Comparison of ENCODE assay signal across 15 cellular contexts in the genomic region with DNA sequence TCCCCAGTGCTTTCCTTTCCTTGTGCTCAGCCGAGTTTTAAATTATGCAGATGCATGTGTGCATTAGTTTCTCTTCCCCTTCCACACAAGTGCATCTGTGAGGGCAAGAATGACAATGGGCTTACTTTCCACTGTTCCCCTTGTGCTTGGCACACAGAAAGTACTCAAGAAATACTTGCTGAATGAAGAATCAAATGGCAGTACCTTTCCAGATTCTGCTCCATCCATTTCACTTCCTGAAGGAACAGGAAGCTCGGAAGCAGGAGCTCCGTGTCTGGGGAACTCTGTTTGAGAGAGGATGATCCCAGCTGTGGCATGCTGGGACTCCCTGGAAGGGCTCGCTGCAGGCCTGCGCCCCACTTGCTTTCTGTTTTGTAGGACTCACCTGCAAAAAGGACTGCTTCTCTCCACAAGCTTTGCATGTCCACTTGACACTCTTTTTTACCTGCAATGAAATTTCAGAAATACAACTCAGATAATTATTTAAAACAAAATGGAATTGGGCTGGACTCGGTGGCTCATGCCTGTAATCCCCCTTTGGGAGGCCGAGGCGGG. TPM values are rescaled to one million over a fixed set of nuclear protein-coding genes. Genes with fewer than 3 reads are reported as not detected.
DNase-seq lines count a peak whose midpoint lies in the region; ATAC-seq, FAIRE-seq and TF ChIP-seq lines count a peak whose summit lies in the region.
"Had no signal": no experiment of that assay in that cellular context is flagged by ENCODE, and none has a peak within 500 bp of the region (broad histone marks: within the 10 kb centered on the region; RNA-seq: fewer than 3 reads in every experiment).

No MANE protein-coding gene starts in this region.

- intact Hi-C loops in HepG2 (cut with micrococcal nuclease; ENCODE audit: unreplicated experiment): no loop called here
- intact Hi-C loops in tibial artery (cut with DNase I; ENCODE audit: low total_unique reads): no loop called here

- H3K79me2 ChIP-seq in HepG2 (ENCODE audit: insufficient read depth, low read length): peaks cover 23% of the 10 kb centered on the region
- peaks cover 31% of the 10 kb centered on the region for H3K79me2 ChIP-seq in smooth muscle cell (ENCODE audit: low read depth)

- H3K36me3 Mint-ChIP-seq in activated naive CD4-positive, alpha-beta T cell treated with anti-CD3 and anti-CD28 coated beads, Interleukin-2, amount 10 ng/mL, durations not matched to agents 7 days and 5 days: peaks cover 4% of the 10 kb centered on the region

- no peaks in the 10 kb centered on the region for H3F3A ChIP-seq in smooth muscle cell (ENCODE audit: low read depth)

- H2AFZ ChIP-seq in HepG2 (ENCODE audit: low read length) (no peak overlapping the region), smooth muscle cell (ENCODE audit: low read depth) (no peak overlapping the region)

- no peak for TF ChIP-seq RAD21 in HepG2 (CRISPR knock-in tag; IDR thresholded peaks at IDR 0.05)

- DNase-seq in HepG2 (ENCODE audit: low spot score) (no peak), HPDE6-E6E7 (ENCODE audit: extremely low spot score) (no peak), tibial artery (no peak), smooth muscle cell (lab: John Stamatoyannopoulos, UW; ENCODE audit: unreplicated experiment) (no peak)
- DNase-seq in activated naive CD4-positive, alpha-beta T cell treated with anti-CD3 and anti-CD28 coated beads, Interleukin-2, amount 10 ng/mL, durations not matched to agents 7 days and 5 days: no peak
- DNase-seq: activated CD8-positive, alpha-beta T cell treated with anti-CD3 and anti-CD28 coated beads for 36 hours; brain microvascular endothelial cell; Calu3; HCEC 1CT; RPMI8226; stomach had no signal

- H3K27me3 ChIP-seq in HepG2 (ENCODE audit: control insufficient read depth in 1 of 2, insufficient read depth in 2 of 2, low read length in 2 of 2) (no peaks in the 10 kb centered on the region), tibial artery (no peaks in the 10 kb centered on the region), smooth muscle cell (ENCODE audit: low read depth) (no peaks in the 10 kb centered on the region)
- H3K27me3 ChIP-seq: brain microvascular endothelial cell, stomach had no signal

- in situ Hi-C loops in HepG2 (cut with HindIII; ENCODE audit: extremely low pct_ligation_motif_present, low pct_unique_long_range_greater_than_20kb): no loop called here

- no peak for FAIRE-seq in HepG2 (lab: Jason Lieb, UNC)

- no peaks in the 10 kb centered on the region for H3K9me3 Mint-ChIP-seq in activated naive CD4-positive, alpha-beta T cell treated with anti-CD3 and anti-CD28 coated beads, Interleukin-2, amount 10 ng/mL, durations not matched to agents 7 days and 5 days
- H3K9me3 Mint-ChIP-seq: activated CD8-positive, alpha-beta T cell treated with anti-CD3 and anti-CD28 coated beads for 36 hours; mesothelial cell of epicardium had no signal

- peaks cover 7% of the 10 kb centered on the region for H3K4me1 Mint-ChIP-seq in activated naive CD4-positive, alpha-beta T cell treated with anti-CD3 and anti-CD28 coated beads, Interleukin-2, amount 10 ng/mL, durations not matched to agents 7 days and 5 days

- H3K9me3 ChIP-seq in HepG2 (ENCODE audit: low read length) (no peaks in the 10 kb centered on the region), tibial artery (no peaks in the 10 kb centered on the region), smooth muscle cell (replicated peaks; ENCODE audit: low read depth) (no peaks in the 10 kb centered on the region)
- H3K9me3 ChIP-seq: stomach had no signal

- no peak overlapping the region for H3K4me3 Mint-ChIP-seq in activated naive CD4-positive, alpha-beta T cell treated with anti-CD3 and anti-CD28 coated beads, Interleukin-2, amount 10 ng/mL, durations not matched to agents 7 days and 5 days
- H3K4me3 Mint-ChIP-seq: activated CD8-positive, alpha-beta T cell treated with anti-CD3 and anti-CD28 coated beads for 36 hours; mesothelial cell of epicardium had no signal

- H3K27ac ChIP-seq in HepG2 (ENCODE audit: extremely low read length, insufficient read depth, low read length): peak overlapping the region; percentile 51
- H3K27ac ChIP-seq in tibial artery: peak overlapping the region in 1 of 2 donors; percentile 66
- no peak overlapping the region for H3K27ac ChIP-seq in smooth muscle cell (ENCODE audit: low read depth)
- H3K27ac ChIP-seq: brain microvascular endothelial cell had no signal

- ATAC-seq in GM18868 (IDR thresholded peaks at IDR 0.05; ENCODE audit: unreplicated experiment) (peak; percentile 85), GM21619 (IDR thresholded peaks at IDR 0.05; ENCODE audit: unreplicated experiment) (peak; percentile 85), HG03354 (IDR thresholded peaks at IDR 0.05; ENCODE audit: poor library complexity, severe bottlenecking, unreplicated experiment) (peak; percentile 78), HepG2 (peak; percentile 9; the same call in 2 of the 3 replicates)
- ATAC-seq: activated CD8-positive, alpha-beta T cell treated with anti-CD3 and anti-CD28 coated beads for 36 hours had no signal

- POLR2A ChIA-PET in HepG2 (lab: Yijun Ruan, JAX): interaction anchor here (1.8 to 3.2 kb wide), 3 partner anchors 13 to 33 kb away, joined by 4 to 16 read pairs (median 7); a partner anchor contains a TSS

- no peak for TF ChIP-seq EP300 in HepG2 (IDR thresholded peaks at IDR 0.05; ENCODE audit: low read depth in 2 of 2, low read length in 2 of 2)
- no peak for TF ChIP-seq EP300 in HepG2 (CRISPR knock-in tag; IDR thresholded peaks at IDR 0.05; ENCODE audit: borderline replicate concordance)

- H3K27ac Mint-ChIP-seq in activated naive CD4-positive, alpha-beta T cell treated with anti-CD3 and anti-CD28 coated beads, Interleukin-2, amount 10 ng/mL, durations not matched to agents 7 days and 5 days: no peak overlapping the region
- H3K27ac Mint-ChIP-seq: mesothelial cell of epicardium had no signal

- TF ChIP-seq POLR2A in HepG2 (IDR thresholded peaks at IDR 0.05; ENCODE audit: insufficient read depth in 1 of 2, low read depth in 2 of 2, low read length in 2 of 2): no peak

- 88% methylated on average over 8 of the region's 8 CpGs for WGBS in HepG2 (ENCODE audit: low lambda C conversion rate)
- WGBS in smooth muscle cell (ENCODE audit: low lambda C conversion rate): 97% methylated on average over 8 of the region's 8 CpGs

- H3K4me2 ChIP-seq in HepG2 (ENCODE audit: low read depth, low read length) (peak overlapping the region; percentile 67), smooth muscle cell (no peak overlapping the region)

- H4K20me1 ChIP-seq in HepG2 (ENCODE audit: insufficient read depth, low read length): no peaks in the 10 kb centered on the region
- peaks cover 9% of the 10 kb centered on the region for H4K20me1 ChIP-seq in smooth muscle cell (ENCODE audit: low read depth)

- H3K9ac ChIP-seq in HepG2 (ENCODE audit: insufficient read depth, low read depth, low read length) (peak overlapping the region; percentile 28; the same call in 1 of the 2 replicates), smooth muscle cell (ENCODE audit: low read depth) (no peak overlapping the region)

- H3K4me3 ChIP-seq in HepG2 (replicated peaks in 1 of 3; ENCODE audit: insufficient read depth in 1 of 3, low read depth in 2 of 3, low read length in 3 of 3) (peak overlapping the region in 1 of 3 experiments; percentile 29; a peak in 2 of 6 replicates), tibial artery (no peak overlapping the region), smooth muscle cell (no peak overlapping the region)
- H3K4me3 ChIP-seq: stomach had no signal

- H3K36me3 ChIP-seq in HepG2 (replicated peaks in 1 of 2; ENCODE audit: control insufficient read depth in 1 of 2, insufficient read depth in 2 of 2, low read length in 2 of 2): peaks cover 10 to 26% of the 10 kb centered on the region in 2 experiments
- H3K36me3 ChIP-seq in tibial artery: peaks cover 53 to 57% (median 53%) of the 10 kb centered on the region in 3 donors
- no peaks in the 10 kb centered on the region for H3K36me3 ChIP-seq in smooth muscle cell (ENCODE audit: low read depth)

- no peak for TF ChIP-seq CTCF in HepG2 (CRISPR knock-in tag; IDR thresholded peaks at IDR 0.05)
- no peak for TF ChIP-seq CTCF in tibial artery (IDR thresholded peaks at IDR 0.05)
- TF ChIP-seq CTCF in smooth muscle cell (IDR thresholded peaks at IDR 0.05; ENCODE audit: borderline replicate concordance, insufficient read depth, poor library complexity, severe bottlenecking): no peak

- H3K27me3 Mint-ChIP-seq in activated naive CD4-positive, alpha-beta T cell treated with anti-CD3 and anti-CD28 coated beads, Interleukin-2, amount 10 ng/mL, durations not matched to agents 7 days and 5 days: no peaks in the 10 kb centered on the region
- H3K27me3 Mint-ChIP-seq: activated CD8-positive, alpha-beta T cell treated with anti-CD3 and anti-CD28 coated beads for 36 hours had no signal

- CTCF ChIA-PET in HepG2 (lab: Yijun Ruan, JAX; ENCODE audit: low intra/inter-chr PET ratio, low total read pairs): interaction anchor here (0.6 kb wide), 1 partner anchor 11 kb away, joined by 3 read pairs; no protein-coding TSS in a partner anchor
- CTCF ChIA-PET in activated naive CD4-positive, alpha-beta T cell treated with anti-CD3 and anti-CD28 coated beads, Interleukin-2, amount 10 ng/mL, durations not matched to agents 7 days and 5 days (lab: Charles Lee): no interaction called here

- BruUV-seq in HepG2 (replicated peaks; lab: Mats Ljungman, UMichigan): no TSS peak

- H3K4me1 ChIP-seq in HepG2 (ENCODE audit: insufficient read depth, low read length) (peaks cover 33% of the 10 kb centered on the region), tibial artery (peaks cover 0 to 34% (median 11%) of the 10 kb centered on the region in 4 donors), smooth muscle cell (ENCODE audit: low read depth) (peaks cover 7% of the 10 kb centered on the region)

RNA-seq across cellular contexts. Expression of a gene that starts 5.5 kb away (rescaled TPM):
- total RNA-seq in HepG2 (2016; rRNA removed; fragmentation: Illumina TruSeq; extraction: Trizol): 11.3 and 15.5 TPM in 2 replicates
- 5.8 and 6.9 TPM in 2 replicates for total RNA-seq in HepG2 (2016; cell fraction: cytosol; rRNA removed; fragmentation: Illumina TruSeq; extraction: Trizol; ENCODE audit: low read depth)
- 9.7 and 18.4 TPM in 2 replicates for total RNA-seq in HepG2 (2016; cell fraction: insoluble cytoplasmic fraction; rRNA removed; fragmentation: Illumina TruSeq; extraction: Trizol)
- 4.5 and 5.1 TPM in 2 replicates for total RNA-seq in HepG2 (2016; cell fraction: membrane; rRNA removed; fragmentation: Illumina TruSeq; extraction: Trizol)
- total RNA-seq in HepG2 (2016; cell fraction: nucleus; rRNA removed; fragmentation: Illumina TruSeq; extraction: Trizol): 22.2 and 24.1 TPM in 2 replicates
- 32.6 and 34.1 TPM in 2 replicates for polyA plus RNA-seq in HepG2 (2011; rRNA removed)
- polyA plus RNA-seq in HepG2 (2011; cell fraction: cytosol; rRNA removed): 7.9 and 9.8 TPM in 2 replicates
- polyA plus RNA-seq in HepG2 (2011; cell fraction: nucleus; rRNA removed): 162 and 171 TPM in 2 replicates
- 19.0 and 22.7 TPM in 2 replicates for polyA plus RNA-seq in HepG2 (2012)
- polyA plus RNA-seq in HepG2 (2016; cell fraction: cytosol; fragmentation: Illumina TruSeq; extraction: Trizol; ENCODE audit: low read depth): 1.4 and 1.7 TPM in 2 replicates
- polyA plus RNA-seq in HepG2 (2016; cell fraction: insoluble cytoplasmic fraction; fragmentation: Illumina TruSeq; extraction: Trizol; ENCODE audit: low read depth): 8.1 and 8.4 TPM in 2 replicates
- polyA plus RNA-seq in HepG2 (2016; cell fraction: membrane; fragmentation: Illumina TruSeq; extraction: Trizol; ENCODE audit: low read depth): 2.1 and 3.0 TPM in 2 replicates
- 78.5 and 90.7 TPM in 2 replicates for polyA plus RNA-seq in HepG2 (2016; cell fraction: nucleus; fragmentation: Illumina TruSeq; extraction: Trizol; ENCODE audit: insufficient read depth, low read depth)
- polyA minus RNA-seq in HepG2 (2011; rRNA and poly(A)+ RNA removed; ENCODE audit: low replicate concordance): 16.4 and 18.6 TPM in 2 replicates
- polyA minus RNA-seq in HepG2 (2011; cell fraction: cytosol; rRNA and poly(A)+ RNA removed): 2.5 and 4.4 TPM in 2 replicates
- 31.4 and 38.0 TPM in 2 replicates for polyA minus RNA-seq in HepG2 (2011; cell fraction: nucleus; rRNA and poly(A)+ RNA removed)
- 16.5 and 22.8 TPM in 2 replicates for total RNA-seq in smooth muscle cell
- 11.9 and 19.9 TPM in 2 replicates for polyA plus RNA-seq in smooth muscle cell

RNA-seq across cellular contexts. Expression of a gene that starts 32.4 kb away (rescaled TPM):
- total RNA-seq in HepG2 (2016; rRNA removed; fragmentation: Illumina TruSeq; extraction: Trizol) (160 and 161 TPM in 2 replicates), smooth muscle cell (114 and 129 TPM in 2 replicates)
- total RNA-seq in HepG2 (2016; cell fraction: cytosol; rRNA removed; fragmentation: Illumina TruSeq; extraction: Trizol; ENCODE audit: low read depth): 45.2 and 49.8 TPM in 2 replicates
- total RNA-seq in HepG2 (2016; cell fraction: insoluble cytoplasmic fraction; rRNA removed; fragmentation: Illumina TruSeq; extraction: Trizol): 158 and 162 TPM in 2 replicates
- 63.1 and 66.1 TPM in 2 replicates for total RNA-seq in HepG2 (2016; cell fraction: membrane; rRNA removed; fragmentation: Illumina TruSeq; extraction: Trizol)
- 98.3 and 116 TPM in 2 replicates for total RNA-seq in HepG2 (2016; cell fraction: nucleus; rRNA removed; fragmentation: Illumina TruSeq; extraction: Trizol)
- polyA plus RNA-seq in HepG2 (2011; rRNA removed) (90.9 and 126 TPM in 2 replicates), smooth muscle cell (159 and 262 TPM in 2 replicates)
- 81.2 and 85.2 TPM in 2 replicates for polyA plus RNA-seq in HepG2 (2011; cell fraction: cytosol; rRNA removed)
- 240 and 268 TPM in 2 replicates for polyA plus RNA-seq in HepG2 (2011; cell fraction: nucleus; rRNA removed)
- polyA plus RNA-seq in HepG2 (2012): 80.8 and 157 TPM in 2 replicates
- 43.0 and 45.0 TPM in 2 replicates for polyA plus RNA-seq in HepG2 (2016; cell fraction: cytosol; fragmentation: Illumina TruSeq; extraction: Trizol; ENCODE audit: low read depth)
- polyA plus RNA-seq in HepG2 (2016; cell fraction: insoluble cytoplasmic fraction; fragmentation: Illumina TruSeq; extraction: Trizol; ENCODE audit: low read depth): 179 and 191 TPM in 2 replicates
- 48.5 and 49.4 TPM in 2 replicates for polyA plus RNA-seq in HepG2 (2016; cell fraction: membrane; fragmentation: Illumina TruSeq; extraction: Trizol; ENCODE audit: low read depth)
- 190 and 194 TPM in 2 replicates for polyA plus RNA-seq in HepG2 (2016; cell fraction: nucleus; fragmentation: Illumina TruSeq; extraction: Trizol; ENCODE audit: insufficient read depth, low read depth)
- polyA minus RNA-seq in HepG2 (2011; rRNA and poly(A)+ RNA removed; ENCODE audit: low replicate concordance): 245 and 268 TPM in 2 replicates
- 106 and 114 TPM in 2 replicates for polyA minus RNA-seq in HepG2 (2011; cell fraction: cytosol; rRNA and poly(A)+ RNA removed)
- 238 and 284 TPM in 2 replicates for polyA minus RNA-seq in HepG2 (2011; cell fraction: nucleus; rRNA and poly(A)+ RNA removed)

RNA-seq across cellular contexts. Expression of a gene that starts 46.4 kb away (rescaled TPM):
- total RNA-seq in HepG2 (2016; rRNA removed; fragmentation: Illumina TruSeq; extraction: Trizol): 69.2 and 93.5 TPM in 2 replicates
- total RNA-seq in HepG2 (2016; cell fraction: cytosol; rRNA removed; fragmentation: Illumina TruSeq; extraction: Trizol; ENCODE audit: low read depth): 62.1 and 64.9 TPM in 2 replicates
- total RNA-seq in HepG2 (2016; cell fraction: insoluble cytoplasmic fraction; rRNA removed; fragmentation: Illumina TruSeq; extraction: Trizol): 62.4 and 88.8 TPM in 2 replicates
- 158 and 164 TPM in 2 replicates for total RNA-seq in HepG2 (2016; cell fraction: membrane; rRNA removed; fragmentation: Illumina TruSeq; extraction: Trizol)
- 79.6 and 99.8 TPM in 2 replicates for total RNA-seq in HepG2 (2016; cell fraction: nucleus; rRNA removed; fragmentation: Illumina TruSeq; extraction: Trizol)
- polyA plus RNA-seq in HepG2 (2011; rRNA removed): 130 and 170 TPM in 2 replicates
- polyA plus RNA-seq in HepG2 (2011; cell fraction: cytosol; rRNA removed): 134 and 140 TPM in 2 replicates
- 514 and 596 TPM in 2 replicates for polyA plus RNA-seq in HepG2 (2011; cell fraction: nucleus; rRNA removed)
- polyA plus RNA-seq in HepG2 (2012): 117 and 181 TPM in 2 replicates
- 82.9 and 88.8 TPM in 2 replicates for polyA plus RNA-seq in HepG2 (2016; cell fraction: cytosol; fragmentation: Illumina TruSeq; extraction: Trizol; ENCODE audit: low read depth)
- 78.6 and 97.2 TPM in 2 replicates for polyA plus RNA-seq in HepG2 (2016; cell fraction: insoluble cytoplasmic fraction; fragmentation: Illumina TruSeq; extraction: Trizol; ENCODE audit: low read depth)
- polyA plus RNA-seq in HepG2 (2016; cell fraction: membrane; fragmentation: Illumina TruSeq; extraction: Trizol; ENCODE audit: low read depth): 156 and 172 TPM in 2 replicates
- 171 and 174 TPM in 2 replicates for polyA plus RNA-seq in HepG2 (2016; cell fraction: nucleus; fragmentation: Illumina TruSeq; extraction: Trizol; ENCODE audit: insufficient read depth, low read depth)
- polyA minus RNA-seq in HepG2 (2011; rRNA and poly(A)+ RNA removed; ENCODE audit: low replicate concordance): 166 and 188 TPM in 2 replicates
- polyA minus RNA-seq in HepG2 (2011; cell fraction: cytosol; rRNA and poly(A)+ RNA removed): 100 and 102 TPM in 2 replicates
- polyA minus RNA-seq in HepG2 (2011; cell fraction: nucleus; rRNA and poly(A)+ RNA removed): 118 and 140 TPM in 2 replicates
- total RNA-seq in smooth muscle cell: 60.0 and 60.6 TPM in 2 replicates
- 121 and 140 TPM in 2 replicates for polyA plus RNA-seq in smooth muscle cell

RNA-seq across cellular contexts. Expression of a gene that starts 54.6 kb away (rescaled TPM):
- total RNA-seq in HepG2 (2016; rRNA removed; fragmentation: Illumina TruSeq; extraction: Trizol) (26.8 and 35.0 TPM in 2 replicates), smooth muscle cell (47.5 and 58.0 TPM in 2 replicates)
- total RNA-seq in HepG2 (2016; cell fraction: cytosol; rRNA removed; fragmentation: Illumina TruSeq; extraction: Trizol; ENCODE audit: low read depth): 16.3 and 18.1 TPM in 2 replicates
- 22.4 and 35.5 TPM in 2 replicates for total RNA-seq in HepG2 (2016; cell fraction: insoluble cytoplasmic fraction; rRNA removed; fragmentation: Illumina TruSeq; extraction: Trizol)
- 27.6 and 33.0 TPM in 2 replicates for total RNA-seq in HepG2 (2016; cell fraction: membrane; rRNA removed; fragmentation: Illumina TruSeq; extraction: Trizol)
- total RNA-seq in HepG2 (2016; cell fraction: nucleus; rRNA removed; fragmentation: Illumina TruSeq; extraction: Trizol): 34.2 and 36.7 TPM in 2 replicates
- polyA plus RNA-seq in HepG2 (2011; rRNA removed) (50.0 and 59.5 TPM in 2 replicates), smooth muscle cell (62.3 and 72.6 TPM in 2 replicates)
- 37.5 and 49.4 TPM in 2 replicates for polyA plus RNA-seq in HepG2 (2011; cell fraction: cytosol; rRNA removed)
- 238 and 301 TPM in 2 replicates for polyA plus RNA-seq in HepG2 (2011; cell fraction: nucleus; rRNA removed)
- polyA plus RNA-seq in HepG2 (2012): 31.9 and 43.3 TPM in 2 replicates
- 12.6 and 12.7 TPM in 2 replicates for polyA plus RNA-seq in HepG2 (2016; cell fraction: cytosol; fragmentation: Illumina TruSeq; extraction: Trizol; ENCODE audit: low read depth)
- polyA plus RNA-seq in HepG2 (2016; cell fraction: insoluble cytoplasmic fraction; fragmentation: Illumina TruSeq; extraction: Trizol; ENCODE audit: low read depth): 23.9 and 30.1 TPM in 2 replicates
- polyA plus RNA-seq in HepG2 (2016; cell fraction: membrane; fragmentation: Illumina TruSeq; extraction: Trizol; ENCODE audit: low read depth): 21.4 and 23.2 TPM in 2 replicates
- 77.4 and 83.8 TPM in 2 replicates for polyA plus RNA-seq in HepG2 (2016; cell fraction: nucleus; fragmentation: Illumina TruSeq; extraction: Trizol; ENCODE audit: insufficient read depth, low read depth)
- 111 and 116 TPM in 2 replicates for polyA minus RNA-seq in HepG2 (2011; rRNA and poly(A)+ RNA removed; ENCODE audit: low replicate concordance)
- 34.3 and 37.3 TPM in 2 replicates for polyA minus RNA-seq in HepG2 (2011; cell fraction: cytosol; rRNA and poly(A)+ RNA removed)
- polyA minus RNA-seq in HepG2 (2011; cell fraction: nucleus; rRNA and poly(A)+ RNA removed): 73.2 and 88.6 TPM in 2 replicates

RNA-seq across cellular contexts. Expression of a gene that starts 59.3 kb away (rescaled TPM):
- total RNA-seq in HepG2 (2016; rRNA removed; fragmentation: Illumina TruSeq; extraction: Trizol): 0.35 TPM in 1 of 2 replicates, not detected in the other
- total RNA-seq in HepG2 (2016; cell fraction: cytosol; rRNA removed; fragmentation: Illumina TruSeq; extraction: Trizol; ENCODE audit: low read depth): not detected in 2 replicates
- 0.30 TPM in 1 of 2 replicates, not detected in the other for total RNA-seq in HepG2 (2016; cell fraction: insoluble cytoplasmic fraction; rRNA removed; fragmentation: Illumina TruSeq; extraction: Trizol)
- total RNA-seq in HepG2 (2016; cell fraction: membrane; rRNA removed; fragmentation: Illumina TruSeq; extraction: Trizol): not detected in 2 replicates
- total RNA-seq in HepG2 (2016; cell fraction: nucleus; rRNA removed; fragmentation: Illumina TruSeq; extraction: Trizol): 0.56 TPM in 1 of 2 replicates, not detected in the other
- not detected in 2 replicates for polyA plus RNA-seq in HepG2 (2011; rRNA removed)
- polyA plus RNA-seq in HepG2 (2011; cell fraction: cytosol; rRNA removed): not detected in 2 replicates
- polyA plus RNA-seq in HepG2 (2011; cell fraction: nucleus; rRNA removed): 0.78 and 0.82 TPM in 2 replicates
- polyA plus RNA-seq in HepG2 (2012): not detected in 2 replicates
- polyA plus RNA-seq in HepG2 (2016; cell fraction: cytosol; fragmentation: Illumina TruSeq; extraction: Trizol; ENCODE audit: low read depth): not detected in 2 replicates
- polyA plus RNA-seq in HepG2 (2016; cell fraction: insoluble cytoplasmic fraction; fragmentation: Illumina TruSeq; extraction: Trizol; ENCODE audit: low read depth): not detected in 2 replicates
- polyA plus RNA-seq in HepG2 (2016; cell fraction: membrane; fragmentation: Illumina TruSeq; extraction: Trizol; ENCODE audit: low read depth): not detected in 2 replicates
- polyA plus RNA-seq in HepG2 (2016; cell fraction: nucleus; fragmentation: Illumina TruSeq; extraction: Trizol; ENCODE audit: insufficient read depth, low read depth): 0.91 and 1.1 TPM in 2 replicates
- 0.44 and 0.47 TPM in 2 replicates for polyA minus RNA-seq in HepG2 (2011; rRNA and poly(A)+ RNA removed; ENCODE audit: low replicate concordance)
- polyA minus RNA-seq in HepG2 (2011; cell fraction: cytosol; rRNA and poly(A)+ RNA removed): not detected in 2 replicates
- not detected in 2 replicates for polyA minus RNA-seq in HepG2 (2011; cell fraction: nucleus; rRNA and poly(A)+ RNA removed)
- not detected in 2 replicates for total RNA-seq in smooth muscle cell
- 0.83 TPM in 1 of 2 replicates, not detected in the other for polyA plus RNA-seq in smooth muscle cell

Comparison
In these comparisons a context has a peak if more than half of its experiments do, and no peak if none do; other contexts are left out.
1. ATAC-seq: peak in every context shown above with its lines; median percentile 85 in GM18868; 85 in GM21619; 78 in HG03354; 9 in HepG2.